In genomic region chr11:86244522-86245368, GRCh38 we compare ENCODE assay signal across 8 cellular contexts. TPM values are rescaled to one million over a fixed set of nuclear protein-coding genes. Genes with fewer than 3 reads are reported as not detected.
A peak's percentile ranks its signal among the peaks of the same experiment; 100 is the strongest.
DNase-seq lines count a peak whose midpoint lies in the region; ATAC-seq and TF ChIP-seq lines count a peak whose summit lies in the region.

Gene EED, plus strand, starts transcription at chr11:86244753. Its CDS starts 477 bp downstream, at chr11:86245230.

- POLR2A ChIA-PET in IMR-90 (lab: Charles Lee; ENCODE audit: unreplicated experiment) (interaction anchor here (0.6 to 0.8 kb wide), 5 partner anchors 15 to 520 kb away, joined by 3 to 8 read pairs (median 4); no protein-coding TSS in a partner anchor), OCI-LY7 (lab: Charles Lee) (interaction anchor here (0.6 to 0.9 kb wide), 9 partner anchors 12 to 578 kb away, joined by 3 to 5 read pairs (median 4); no protein-coding TSS in a partner anchor)

- H3K4me1 ChIP-seq in IMR-90 (ENCODE audit: control insufficient read depth, insufficient read depth, low read length) (no peaks in the 10 kb centered on the region), OCI-LY7 (ENCODE audit: insufficient read depth, low read length, poor library complexity, severe bottlenecking) (peaks cover 55% of the 10 kb centered on the region)

- H2AK5ac ChIP-seq in IMR-90 (ENCODE audit: low read depth, low read length), result peak within 1 kb of the TSS; percentile 80

- intact Hi-C loops in IMR-90 (cut with micrococcal nuclease), result loop anchor here (2.0 kb wide), 1 partner anchor 178 kb away; no protein-coding TSS in a partner anchor
- intact Hi-C loops in OCI-LY7 (cut with micrococcal nuclease; ENCODE audit: unreplicated experiment), result loop anchor here (1.0 to 10.0 kb wide), 6 partner anchors 42 to 790 kb away; partner anchors contain the start of genes CREBZF, HIKESHI, PICALM and TMEM126B

- H4K20me1 ChIP-seq in IMR-90 (ENCODE audit: insufficient read depth, low read length) (peaks cover 35% of the 10 kb centered on the region), OCI-LY7 (ENCODE audit: insufficient read depth, low read length) (peaks cover 25% of the 10 kb centered on the region)

- peak within 1 kb of the TSS; percentile 97 for H4K91ac ChIP-seq in IMR-90 (ENCODE audit: insufficient read depth, low read depth, low read length)

- dilution Hi-C loops in IMR-90 (cut with HindIII; ENCODE audit: low sequenced_read_pairs, unreplicated experiment), result no loop called here

- DNase-seq in DMS 273 treated with DMSO at 0.1 percent for 48 hours (lab: John Stamatoyannopoulos, UW), result peak; percentile 84
- peak; percentile 94 for DNase-seq in IMR-90
- DNase-seq in OCI-LY7 (ENCODE audit: low spot score), result peak; percentile 95
- peak; percentile 91 for DNase-seq in activated T-cell treated with anti-CD3 and anti-CD28 coated beads for 24 hours (ENCODE audit: low read depth)
- DNase-seq in epithelial cell of proximal tubule (ENCODE audit: low read depth), result peak; percentile 77
- peak; percentile 95 for DNase-seq in mucosa of gallbladder (ENCODE audit: low spot score)
- DNase-seq in stimulated activated CD8-positive, alpha-beta memory T cell treated with anti-CD3 and anti-CD28 coated beads, Interleukin-4, amount 100 ng/mL, for 4 hours (ENCODE audit: low read depth in 2 of 2, low spot score in 1 of 2), result peak; percentile 77 to 91

- CTCF ChIA-PET in IMR-90 (lab: Yijun Ruan, JAX), result interaction anchor here (0.5 to 1.5 kb wide), 3 partner anchors 12 to 51 kb away, joined by 3 read pairs; no protein-coding TSS in a partner anchor
- CTCF ChIA-PET in OCI-LY7 (lab: Charles Lee; ENCODE audit: unreplicated experiment), result interaction anchor here (0.6 kb wide), 2 partner anchors 74 to 1111 kb away, joined by 3 read pairs; no protein-coding TSS in a partner anchor

- peak within 1 kb of the TSS; percentile 97 for H2BK5ac ChIP-seq in IMR-90 (ENCODE audit: low read depth, low read length, poor library complexity, severe bottlenecking)

- H2BK20ac ChIP-seq in IMR-90 (ENCODE audit: low read depth, low read length), result peak within 1 kb of the TSS; percentile 98

- H3K4me2 ChIP-seq in IMR-90 (ENCODE audit: low read depth, low read length) (peak within 1 kb of the TSS; percentile 86), OCI-LY7 (ENCODE audit: low read length) (peak within 1 kb of the TSS; percentile 99)

- H4K8ac ChIP-seq in IMR-90 (ENCODE audit: low read depth in 2 of 2, low read length in 2 of 2), result peak within 1 kb of the TSS; percentile 94 to 99

- peak within 1 kb of the TSS; percentile 95 for H2AK9ac ChIP-seq in IMR-90 (replicated peaks; ENCODE audit: low read depth, low read length, poor library complexity)

- H3K4me3 ChIP-seq in IMR-90 (ENCODE audit: insufficient read depth, low read depth, low read length) (peak within 1 kb of the TSS; percentile 73), OCI-LY7 (ENCODE audit: low read depth, low read length, poor library complexity, severe bottlenecking) (peak within 1 kb of the TSS; percentile 93), epithelial cell of proximal tubule (ENCODE audit: low read depth, low read length) (peak within 1 kb of the TSS; percentile 95)

- BruUV-seq in IMR-90 (replicated peaks; lab: Mats Ljungman, UMichigan), result no TSS peak
- BruUV-seq in OCI-LY7 (replicated peaks; lab: Mats Ljungman, UMichigan), result no TSS peak

- H3K9me3 ChIP-seq in IMR-90 (ENCODE audit: control insufficient read depth, insufficient read depth, low read length) (no peaks in the 10 kb centered on the region), OCI-LY7 (ENCODE audit: low read length) (no peaks in the 10 kb centered on the region)

- TF ChIP-seq POLR2A in IMR-90 (IDR thresholded peaks at IDR 0.05; ENCODE audit: low read depth, low read length), result peak; percentile 95

- H3K27ac ChIP-seq in IMR-90 (ENCODE audit: insufficient read depth, low read length) (peak within 1 kb of the TSS; percentile 96), OCI-LY7 (ENCODE audit: low read depth, low read length, poor library complexity, severe bottlenecking) (peak within 1 kb of the TSS; percentile 84)

- no peaks in the 10 kb centered on the region for H3K9me2 ChIP-seq in OCI-LY7 (ENCODE audit: insufficient read depth, low read length)

- peak within 1 kb of the TSS; percentile 99 for H3K56ac ChIP-seq in IMR-90 (ENCODE audit: extremely low read depth, insufficient read depth, low read length)

- H3K79me2 ChIP-seq in OCI-LY7 (ENCODE audit: insufficient read depth, low read depth, low read length), result peaks cover 47% of the 10 kb centered on the region

- peak within 1 kb of the TSS; percentile 98 for H3K4ac ChIP-seq in IMR-90 (ENCODE audit: low read depth, low read length)

- H3K14ac ChIP-seq in IMR-90 (replicated peaks; ENCODE audit: low read depth, low read length), result peak within 1 kb of the TSS; percentile 99

- no peak for TF ChIP-seq RAD21 in IMR-90 (IDR thresholded peaks at IDR 0.05; ENCODE audit: low read length)

- H3K79me1 ChIP-seq in IMR-90 (ENCODE audit: low read depth in 1 of 2, low read length in 2 of 2), result peaks cover 3 to 28% of the 10 kb centered on the region in 2 experiments; a peak in 3 of 4 replicates

- H3K36me3 ChIP-seq in IMR-90 (ENCODE audit: control insufficient read depth, insufficient read depth, low read length), result no peaks in the 10 kb centered on the region
- peaks cover 5% of the 10 kb centered on the region; the same call in 1 of the 2 replicates for H3K36me3 ChIP-seq in OCI-LY7 (ENCODE audit: insufficient read depth, low read length)

- H2BK15ac ChIP-seq in IMR-90 (ENCODE audit: low read depth, low read length), result peak within 1 kb of the TSS; percentile 98

- WGBS in IMR-90 (ENCODE audit: extremely low coverage in 2 of 2, insufficient read length in 1 of 2), 2 experiments, result 1% methylated on average over 25 of the region's 64 CpGs; no CpG with 5 or more reads in 1 of the 2 experiments

- H3K18ac ChIP-seq in IMR-90 (ENCODE audit: low read depth, low read length), result peak within 1 kb of the TSS; percentile 93

- peak within 1 kb of the TSS; percentile 98 for H3K23ac ChIP-seq in IMR-90 (ENCODE audit: low read depth, low read length)

- in situ Hi-C loops in IMR-90 (cut with MboI; ENCODE audit: low sequenced_read_pairs), result no loop called here

- peak within 1 kb of the TSS; percentile 97 for H3K9ac ChIP-seq in IMR-90 (ENCODE audit: low read depth, low read length)

- TF ChIP-seq CTCF in IMR-90 (conservative IDR thresholded peaks at IDR 0.05; ENCODE audit: low read depth, low read length), result no peak
- no peak for TF ChIP-seq CTCF in OCI-LY7 (conservative IDR thresholded peaks at IDR 0.05; ENCODE audit: low read length)
- TF ChIP-seq CTCF in epithelial cell of proximal tubule (conservative IDR thresholded peaks at IDR 0.05; ENCODE audit: low read depth, low read length), result no peak

- H4K5ac ChIP-seq in IMR-90 (ENCODE audit: low read depth, low read length), result peak within 1 kb of the TSS; percentile 89

- H3K9me1 ChIP-seq in IMR-90 (ENCODE audit: insufficient read depth, low read length), result peaks cover 5% of the 10 kb centered on the region

- H2BK120ac ChIP-seq in IMR-90 (ENCODE audit: low read depth, low read length), result peak within 1 kb of the TSS; percentile 98

- ATAC-seq in GM21529 (IDR thresholded peaks at IDR 0.05; ENCODE audit: unreplicated experiment) (peak; percentile 56), IMR-90 (ENCODE audit: low read depth) (peak; percentile 95)

- peaks cover 5% of the 10 kb centered on the region; the same call in 1 of the 2 replicates for H3K27me3 ChIP-seq in IMR-90 (ENCODE audit: control insufficient read depth, insufficient read depth, low read length)

- H2AFZ ChIP-seq in IMR-90 (replicated peaks; ENCODE audit: low read length, poor library complexity) (peak within 1 kb of the TSS; percentile 99), OCI-LY7 (ENCODE audit: low read length) (peak within 1 kb of the TSS; percentile 94)

TF ChIP-seq in IMR-90, 13 proteins besides CTCF, POLR2A, EP300 and RAD21:
- TF ChIP-seq BHLHE40 (IDR thresholded peaks at IDR 0.05; ENCODE audit: low read depth, low read length) (peak; percentile 99), USF2 (IDR thresholded peaks at IDR 0.05; ENCODE audit: low read depth, low read length) (no peak), MAZ (IDR thresholded peaks at IDR 0.05; ENCODE audit: borderline replicate concordance, low read depth, low read length) (peak; percentile 59), CHD1 (IDR thresholded peaks at IDR 0.05; ENCODE audit: low read depth, low read length) (peak; percentile 100), MXI1 (IDR thresholded peaks at IDR 0.05; ENCODE audit: borderline replicate concordance, low read depth, low read length) (peak; percentile 80; the same call in 1 of the 2 replicates), NFE2L2 (IDR thresholded peaks at IDR 0.05; ENCODE audit: low read depth, low read length) (no peak)
TF ChIP-seq in IMR-90: peak in this region for 4.

RNA-seq across cellular contexts. Expression of gene EED, which starts in this region (rescaled TPM):
- total RNA-seq in IMR-90 (2012; rRNA removed), result 11.1 and 20.3 TPM in 2 replicates
- polyA plus RNA-seq in IMR-90 (2012; rRNA removed), result 9.5 and 11.5 TPM in 2 replicates
- polyA plus RNA-seq in IMR-90 (2012; cell fraction: cytosol; rRNA removed), result 2.1 and 3.7 TPM in 2 replicates
- polyA plus RNA-seq in IMR-90 (2012; cell fraction: nucleus; rRNA removed; ENCODE audit: low replicate concordance), result 3.2 and 23.1 TPM in 2 replicates
- 25.2 and 30.4 TPM in 2 replicates for total RNA-seq in OCI-LY7 (2014; rRNA removed; shearing (Covaris generic))
- 34.4 and 40.2 TPM in 2 replicates for total RNA-seq in OCI-LY7 (2022)
- 12.1 and 22.4 TPM in 2 replicates for total RNA-seq in epithelial cell of proximal tubule
- total RNA-seq in mucosa of gallbladder, result 30.5 TPM

Comparison
In these comparisons a context has a peak if more than half of its experiments do, and no peak if none do; other contexts are left out.
1. Peak in every context shown above with its lines: DNase-seq, ATAC-seq, H3K4me3 ChIP-seq and H3K27ac ChIP-seq.